22 cellular contexts compared by ENCODE assay signal in the genomic region with DNA sequence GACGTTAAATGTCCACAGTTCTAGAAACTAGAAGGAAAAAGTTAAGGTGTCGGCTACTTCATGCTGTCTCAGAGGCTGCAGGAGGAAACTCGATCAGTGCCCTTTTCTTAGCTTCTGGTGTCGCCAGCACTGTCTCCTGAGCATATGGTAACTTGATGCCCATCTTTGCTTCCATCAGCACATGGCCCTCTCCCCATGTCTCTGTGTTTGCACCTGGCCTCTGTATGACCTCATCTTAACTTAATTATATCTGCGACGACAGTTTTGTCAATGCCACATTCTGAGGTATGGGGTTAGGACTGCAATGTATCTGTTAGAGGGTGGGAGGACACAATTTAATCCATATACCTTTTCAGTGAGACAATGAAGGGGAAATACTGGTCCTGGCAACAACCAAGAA.
"Had no signal": no experiment of that assay in that cellular context is flagged by ENCODE, and none has a peak within 500 bp of the region (broad histone marks: within the 10 kb centered on the region; RNA-seq: fewer than 3 reads in every experiment).

No MANE protein-coding gene starts in this region.

- DNase-seq: activated naive CD4-positive, alpha-beta T cell treated with Interleukin-2 at 50 U/mL for 16 hours; activated naive CD8-positive, alpha-beta T cell treated with anti-CD3 and anti-CD28 coated beads, Interleukin-2, amount 10 ng/mL, durations not matched to agents 7 days and 5 days; activated T-cell treated with anti-CD3 and anti-CD28 coated beads, Interleukin-2, amount 50 U/mL, for 4 hours; amniotic stem cell; effector memory CD4-positive, alpha-beta T cell; foreskin keratinocyte; kidney glomerular epithelial cell; left ventricle myocardium superior; mammary epithelial cell; natural killer cell; retina; sigmoid colon; stimulated activated CD4-positive, alpha-beta T cell treated with anti-CD3 and anti-CD28 coated beads, Interleukin-2, amount 100 ng/mL, for 48 hours; stimulated activated CD8-positive, alpha-beta memory T cell treated with anti-CD3 and anti-CD28 coated beads, Interleukin-4, amount 100 ng/mL, for 48 hours; stimulated activated naive B cell treated with anti-CD40 and anti-IgM and Interleukin-4, amounts not matched to agents 10 μg/mL and 1 μg/mL and 100 μg/mL, for 72 hours; T-helper 9 cell; testis; upper lobe of left lung had no signal

- H3K4me3 Mint-ChIP-seq: activated naive CD8-positive, alpha-beta T cell treated with anti-CD3 and anti-CD28 coated beads, Interleukin-2, amount 10 ng/mL, durations not matched to agents 7 days and 5 days; activated T-cell treated with anti-CD3 and anti-CD28 coated beads, Interleukin-2, amount 50 U/mL, for 4 hours; central memory CD8-positive, alpha-beta T cell; mesothelial cell of epicardium; natural killer cell; stimulated activated naive B cell treated with anti-CD40 and anti-IgM and Interleukin-4, amounts not matched to agents 10 μg/mL and 1 μg/mL and 100 μg/mL, for 72 hours had no signal

- H3K27ac Mint-ChIP-seq: activated naive CD8-positive, alpha-beta T cell treated with anti-CD3 and anti-CD28 coated beads, Interleukin-2, amount 10 ng/mL, durations not matched to agents 7 days and 5 days; mesothelial cell of epicardium; natural killer cell; progenitor cell of endocrine pancreas; stimulated activated naive B cell treated with anti-CD40 and anti-IgM and Interleukin-4, amounts not matched to agents 10 μg/mL and 1 μg/mL and 100 μg/mL, for 72 hours had no signal

- H3K36me3 Mint-ChIP-seq: activated naive CD8-positive, alpha-beta T cell treated with anti-CD3 and anti-CD28 coated beads, Interleukin-2, amount 10 ng/mL, durations not matched to agents 7 days and 5 days; mesothelial cell of epicardium; stimulated activated naive B cell treated with anti-CD40 and anti-IgM and Interleukin-4, amounts not matched to agents 10 μg/mL and 1 μg/mL and 100 μg/mL, for 72 hours had no signal

- FAIRE-seq: colon had no signal

- H3K27me3 Mint-ChIP-seq: activated naive CD8-positive, alpha-beta T cell treated with anti-CD3 and anti-CD28 coated beads, Interleukin-2, amount 10 ng/mL, durations not matched to agents 7 days and 5 days; central memory CD8-positive, alpha-beta T cell; progenitor cell of endocrine pancreas; stimulated activated naive B cell treated with anti-CD40 and anti-IgM and Interleukin-4, amounts not matched to agents 10 μg/mL and 1 μg/mL and 100 μg/mL, for 72 hours had no signal

- H3K4me1 Mint-ChIP-seq: activated naive CD8-positive, alpha-beta T cell treated with anti-CD3 and anti-CD28 coated beads, Interleukin-2, amount 10 ng/mL, durations not matched to agents 7 days and 5 days; central memory CD8-positive, alpha-beta T cell; natural killer cell; stimulated activated naive B cell treated with anti-CD40 and anti-IgM and Interleukin-4, amounts not matched to agents 10 μg/mL and 1 μg/mL and 100 μg/mL, for 72 hours had no signal
